8 cellular contexts compared by ENCODE assay signal in genomic region chr7:143305423-143306070, GRCh38. TPM values are rescaled to one million over a fixed set of nuclear protein-coding genes. Genes with fewer than 3 reads are reported as not detected.
A peak's percentile ranks its signal among the peaks of the same experiment; 100 is the strongest.
DNase-seq lines count a peak whose midpoint lies in the region; ATAC-seq lines count a peak whose summit lies in the region.

No MANE protein-coding gene starts in this region.

- H3K27me3 Mint-ChIP-seq in activated naive CD4-positive, alpha-beta T cell treated with anti-CD3 and anti-CD28 coated beads, Interleukin-2, amount 50 U/mL, for 24 hours, result no peaks in the 10 kb centered on the region

- H3K4me1 Mint-ChIP-seq in activated naive CD4-positive, alpha-beta T cell treated with anti-CD3 and anti-CD28 coated beads, Interleukin-2, amount 50 U/mL, for 24 hours, result peaks cover 29% of the 10 kb centered on the region

- no peak overlapping the region for H3K4me3 Mint-ChIP-seq in activated naive CD4-positive, alpha-beta T cell treated with anti-CD3 and anti-CD28 coated beads, Interleukin-2, amount 50 U/mL, for 24 hours

- intact Hi-C loops in Right ventricle myocardium superior (cut with DNase I), result loop anchor here (2.0 to 5.0 kb wide), 2 partner anchors 65 to 298 kb away; no protein-coding TSS in a partner anchor
- intact Hi-C loops in sciatic nerve (cut with DNase I), result loop anchor here (10.0 kb wide), 1 partner anchor 61 kb away; no protein-coding TSS in a partner anchor

- H3K27ac Mint-ChIP-seq in activated naive CD4-positive, alpha-beta T cell treated with anti-CD3 and anti-CD28 coated beads, Interleukin-2, amount 50 U/mL, for 24 hours, result peak overlapping the region; percentile 20

- H3K36me3 Mint-ChIP-seq in activated naive CD4-positive, alpha-beta T cell treated with anti-CD3 and anti-CD28 coated beads, Interleukin-2, amount 50 U/mL, for 24 hours, result peaks cover 28% of the 10 kb centered on the region

- no peaks in the 10 kb centered on the region for H3K9me3 Mint-ChIP-seq in activated naive CD4-positive, alpha-beta T cell treated with anti-CD3 and anti-CD28 coated beads, Interleukin-2, amount 50 U/mL, for 24 hours

- peak; percentile 49 to 54 for DNase-seq in AML-193 (lab: John Stamatoyannopoulos, UW)
- DNase-seq in HCEC 1CT, result peak; percentile 29
- DNase-seq in SKM-1 treated with dmso at 0.1 percent for 144 hours (lab: John Stamatoyannopoulos, UW; ENCODE audit: unreplicated experiment), result peak; percentile 50
- peak; percentile 85 for DNase-seq in Right ventricle myocardium superior
- DNase-seq in sciatic nerve (ENCODE audit: low spot score), result peak; percentile 89

- ATAC-seq in Right ventricle myocardium superior (ENCODE audit: poor library complexity) (peak; percentile 92), sciatic nerve (peak; percentile 81), GM21529 (IDR thresholded peaks at IDR 0.05; ENCODE audit: unreplicated experiment) (no peak), HG03378 (IDR thresholded peaks at IDR 0.05; ENCODE audit: unreplicated experiment) (no peak)

RNA-seq across cellular contexts. Expression of gene CLCN1, which starts 10.4 kb away (rescaled TPM):
- total RNA-seq in Right ventricle myocardium superior, result 0.08 TPM
- total RNA-seq in sciatic nerve, result not detected

RNA-seq across cellular contexts. Expression of gene CASP2, which starts 17.4 kb away (rescaled TPM):
- total RNA-seq in Right ventricle myocardium superior (11.1 TPM), sciatic nerve (33.8 TPM)

RNA-seq across cellular contexts. Expression of gene TMEM139, which starts 20.8 kb away (rescaled TPM):
- 16.1 TPM for total RNA-seq in Right ventricle myocardium superior
- 10.9 TPM for total RNA-seq in sciatic nerve

RNA-seq across cellular contexts. Expression of gene GSTK1, which starts 42.3 kb away (rescaled TPM):
- total RNA-seq in Right ventricle myocardium superior, result 276 TPM
- 155 TPM for total RNA-seq in sciatic nerve

RNA-seq across cellular contexts. Expression of gene FAM131B, which starts 57.0 kb away (rescaled TPM):
- total RNA-seq in Right ventricle myocardium superior (0.59 TPM), sciatic nerve (2.6 TPM)

Comparison
In these comparisons a context has a peak if more than half of its experiments do, and no peak if none do; other contexts are left out.
1. DNase-seq: peak in every context shown above with its lines; median percentile 89 in sciatic nerve; 85 in Right ventricle myocardium superior; 52 in AML-193; 50 in SKM-1 treated with dmso at 0.1 percent for 144 hours; 29 in HCEC 1CT.
2. ATAC-seq: peak in Right ventricle myocardium superior (single experiment) and sciatic nerve (single experiment); none in GM21529 (single experiment) and HG03378 (single experiment).